ENCODE assay signal across 8 cellular contexts in the genomic region with DNA sequence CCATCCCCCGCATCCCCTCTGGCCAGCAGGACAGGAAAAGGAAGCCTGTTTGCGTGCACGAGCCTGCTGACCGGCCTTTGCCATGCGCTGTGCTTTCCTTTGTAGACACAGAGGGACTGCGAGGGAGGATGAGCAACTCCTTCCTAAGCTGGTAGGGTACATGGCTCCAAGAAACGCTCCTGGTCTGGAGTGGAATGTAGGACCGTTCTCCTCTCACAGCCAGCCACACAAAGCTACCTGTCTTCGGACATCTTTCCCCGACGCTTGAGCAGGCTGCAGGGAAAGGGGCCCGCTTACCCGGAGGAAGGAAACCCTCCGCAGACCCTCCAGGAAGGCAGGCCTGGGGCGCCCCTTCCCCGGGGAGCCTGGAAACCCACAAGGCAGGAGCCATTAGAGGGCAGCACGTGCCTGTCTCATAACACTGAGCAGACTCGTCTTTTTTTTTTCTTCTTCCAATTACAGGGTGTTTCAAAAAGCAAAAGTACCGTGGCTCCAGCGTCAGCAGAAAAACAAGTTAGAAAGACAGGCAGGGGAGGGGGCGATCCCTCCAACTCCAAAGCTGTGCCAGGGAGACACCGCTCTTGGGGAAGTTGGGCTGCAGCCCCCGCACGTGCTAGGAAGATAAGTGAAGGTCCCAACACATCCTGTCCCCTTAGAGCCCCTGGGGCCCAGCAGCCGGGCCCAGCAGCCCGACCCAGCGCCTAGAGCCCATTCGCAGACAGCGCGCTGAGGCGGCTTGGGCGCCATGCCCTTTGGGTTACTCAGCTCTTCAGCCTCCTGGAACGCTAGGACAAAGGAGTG.
DNase-seq lines count a peak whose midpoint lies in the region; ATAC-seq and TF ChIP-seq lines count a peak whose summit lies in the region.

No MANE protein-coding gene starts in this region.

- no peaks in the 10 kb centered on the region for H3K9me3 ChIP-seq in colonic mucosa

- peak overlapping the region; percentile 55 for H2AFZ ChIP-seq in ACC112 (ENCODE audit: low read length, unreplicated experiment)

- peak; percentile 56 for DNase-seq in NCI-H2171 (lab: John Stamatoyannopoulos, UW)
- peak; percentile 46 to 57 for DNase-seq in activated CD4-positive, alpha-beta T cell treated with anti-CD3 and anti-CD28 coated beads for 4 hours
- DNase-seq in colonic mucosa = peak; percentile 84
- peak; percentile 96 for DNase-seq in left kidney (ENCODE audit: low read depth, low spot score)
- DNase-seq in stimulated activated CD4-positive, alpha-beta T cell treated with anti-CD3 and anti-CD28 coated beads, Interleukin-1b, Interleukin-23, amount 100 ng/mL, for 48 hours = peak; percentile 53

- H3K27me3 ChIP-seq in ACC112 (ENCODE audit: insufficient read depth, low read length) (no peaks in the 10 kb centered on the region), colonic mucosa (no peaks in the 10 kb centered on the region)

- ATAC-seq in GM18867 (IDR thresholded peaks at IDR 0.05; ENCODE audit: unreplicated experiment) = peak; percentile 50
- no peak for ATAC-seq in HG02852 (IDR thresholded peaks at IDR 0.05; ENCODE audit: unreplicated experiment)

- TF ChIP-seq CTCF in colonic mucosa (IDR thresholded peaks at IDR 0.05) = peak; percentile 58

- H3K79me2 ChIP-seq in ACC112 (ENCODE audit: control insufficient read depth, insufficient read depth, low read length, unreplicated experiment) = no peaks in the 10 kb centered on the region

- H3K27ac ChIP-seq in ACC112 (ENCODE audit: low read depth, low read length) (no peak overlapping the region), colonic mucosa (peak overlapping the region; percentile 96)

- peaks cover 10% of the 10 kb centered on the region for H3K4me1 ChIP-seq in ACC112 (ENCODE audit: control insufficient read depth, insufficient read depth, low read length, unreplicated experiment)
- peaks cover 21% of the 10 kb centered on the region for H3K4me1 ChIP-seq in colonic mucosa

- H3K36me3 ChIP-seq in ACC112 (ENCODE audit: insufficient read depth, low read length) = no peaks in the 10 kb centered on the region
- H3K36me3 ChIP-seq in colonic mucosa = no peaks in the 10 kb centered on the region

- H3K4me3 ChIP-seq in ACC112 (ENCODE audit: low read depth, low read length) (peak overlapping the region; percentile 72), colonic mucosa (peak overlapping the region; percentile 30)

- H3K9ac ChIP-seq in colonic mucosa (ENCODE audit: low read depth in 2 of 2, low read length in 2 of 2) = peak overlapping the region; percentile 75 to 89

- intact Hi-C loops in colonic mucosa (cut with DNase I) = loop anchor here (10.0 kb wide), 1 partner anchor 520 kb away; no protein-coding TSS in a partner anchor
